ENCODE assay signal across 17 cellular contexts in genomic region chr5:11955386-11955785, GRCh38. TPM values are rescaled to one million over a fixed set of nuclear protein-coding genes. Genes with fewer than 3 reads are reported as not detected.
"Had no signal": no experiment of that assay in that cellular context is flagged by ENCODE, and none has a peak within 500 bp of the region (broad histone marks: within the 10 kb centered on the region; RNA-seq: fewer than 3 reads in every experiment).

No MANE protein-coding gene starts in this region.

- ATAC-seq: activated T-cell treated with anti-CD3 and anti-CD28 coated beads, Interleukin-2, amount 50 U/mL, for 4 hours; esophagus mucosa; heart left ventricle; stimulated activated naive CD8-positive, alpha-beta T cell treated with anti-CD3 and anti-CD28 coated beads, Interleukin-15, amount 100 ng/mL, for 72 hours had no signal

- H3K4me1 Mint-ChIP-seq: nephron; stimulated activated naive CD8-positive, alpha-beta T cell treated with anti-CD3 and anti-CD28 coated beads, Interleukin-15, amount 100 ng/mL, for 72 hours had no signal

- H3K36me3 Mint-ChIP-seq: brain had no signal

- H3K9me3 Mint-ChIP-seq: activated T-cell treated with anti-CD3 and anti-CD28 coated beads, Interleukin-2, amount 50 U/mL, for 4 hours; brain; nephron had no signal

- H3K27ac Mint-ChIP-seq: brain; nephron; stimulated activated naive CD8-positive, alpha-beta T cell treated with anti-CD3 and anti-CD28 coated beads, Interleukin-15, amount 100 ng/mL, for 72 hours had no signal

- H3K4me3 Mint-ChIP-seq: activated T-cell treated with anti-CD3 and anti-CD28 coated beads, Interleukin-2, amount 50 U/mL, for 4 hours; brain; nephron; stimulated activated naive CD8-positive, alpha-beta T cell treated with anti-CD3 and anti-CD28 coated beads, Interleukin-15, amount 100 ng/mL, for 72 hours had no signal

- DNase-seq: activated CD4-positive, alpha-beta T cell treated with anti-CD3 and anti-CD28 coated beads, Interleukin-2, amount 50 U/mL, for 48 hours; activated CD4-positive, CD25-positive, alpha-beta regulatory T cell treated with anti-CD3 and anti-CD28 coated beads, Interleukin-2, amount 50 U/mL, for 72 hours; activated naive CD4-positive, alpha-beta T cell treated with Interleukin-2 at 50 U/mL for 16 hours; activated T-cell treated with anti-CD3 and anti-CD28 coated beads, Interleukin-2, amount 50 U/mL, for 4 hours; cerebellar nuclear complex; foreskin fibroblast; heart left ventricle; stimulated activated CD4-positive, alpha-beta T cell treated with anti-CD3 and anti-CD28 coated beads, Interleukin-4, amount 100 ng/mL, for 4 hours; stimulated activated naive CD8-positive, alpha-beta T cell treated with anti-CD3 and anti-CD28 coated beads, Interleukin-15, amount 100 ng/mL, for 72 hours; T-helper 9 cell; testis had no signal

- H3K27me3 Mint-ChIP-seq: brain; stimulated activated naive CD8-positive, alpha-beta T cell treated with anti-CD3 and anti-CD28 coated beads, Interleukin-15, amount 100 ng/mL, for 72 hours had no signal

- H3K4me3 ChIP-seq: heart left ventricle, testis had no signal

RNA-seq across cellular contexts. Expression of gene CTNND2, which starts 51.1 kb away (rescaled TPM):
- total RNA-seq: activated T-cell treated with anti-CD3 and anti-CD28 coated beads, Interleukin-2, amount 50 U/mL, for 4 hours; dermis microvascular lymphatic vessel endothelial cell; esophagus mucosa; lung microvascular endothelial cell; osteoblast had no signal
